20 cellular contexts compared by ENCODE assay signal in genomic region chr10:3418901-3419300, GRCh38.
A peak's percentile ranks its signal among the peaks of the same experiment; 100 is the strongest.
DNase-seq lines count a peak whose midpoint lies in the region; ATAC-seq and TF ChIP-seq lines count a peak whose summit lies in the region.
"Had no signal": no experiment of that assay in that cellular context is flagged by ENCODE, and none has a peak within 500 bp of the region (broad histone marks: within the 10 kb centered on the region; RNA-seq: fewer than 3 reads in every experiment).

No MANE protein-coding gene starts in this region.

- no peaks in the 10 kb centered on the region for H3K9me3 Mint-ChIP-seq in activated naive CD8-positive, alpha-beta T cell treated with anti-CD3 and anti-CD28 coated beads, Interleukin-2, amount 50 U/mL, for 24 hours
- no peaks in the 10 kb centered on the region for H3K9me3 Mint-ChIP-seq in naive thymus-derived CD8-positive, alpha-beta T cell
- H3K9me3 Mint-ChIP-seq: CD14-positive monocyte; CD4-positive, alpha-beta memory T cell had no signal

- ATAC-seq in Right ventricle myocardium inferior (no peak), Right ventricle myocardium superior (ENCODE audit: poor library complexity) (no peak), thoracic aorta (ENCODE audit: insufficient number of reproducible peaks, low FRiP score, low read depth) (no peak), GM18861 (IDR thresholded peaks at IDR 0.05; ENCODE audit: unreplicated experiment) (no peak)
- ATAC-seq in activated naive CD8-positive, alpha-beta T cell treated with anti-CD3 and anti-CD28 coated beads, Interleukin-2, amount 50 U/mL, for 24 hours: no peak
- no peak for ATAC-seq in naive thymus-derived CD8-positive, alpha-beta T cell
- ATAC-seq: A549, GM12878, HepG2 had no signal

- intact Hi-C loops in Right ventricle myocardium inferior (cut with DNase I) (no loop called here), Right ventricle myocardium superior (cut with DNase I) (no loop called here)

- peaks cover 11% of the 10 kb centered on the region for H3K27me3 Mint-ChIP-seq in activated naive CD8-positive, alpha-beta T cell treated with anti-CD3 and anti-CD28 coated beads, Interleukin-2, amount 50 U/mL, for 24 hours
- peaks cover 4 to 25% (median 19%) of the 10 kb centered on the region in 5 donors for H3K27me3 Mint-ChIP-seq in naive thymus-derived CD8-positive, alpha-beta T cell
- H3K27me3 Mint-ChIP-seq: CD4-positive, alpha-beta memory T cell had no signal

- H3K9me3 ChIP-seq in osteoblast (ENCODE audit: low read depth, low read length) (no peaks in the 10 kb centered on the region), thoracic aorta (no peaks in the 10 kb centered on the region)
- H3K9me3 ChIP-seq: A549, BLaER1, HAP-1 had no signal

- POLR2A ChIA-PET in naive thymus-derived CD8-positive, alpha-beta T cell (lab: Charles Lee): no interaction called here

- no peaks in the 10 kb centered on the region for H3K36me3 Mint-ChIP-seq in activated naive CD8-positive, alpha-beta T cell treated with anti-CD3 and anti-CD28 coated beads, Interleukin-2, amount 50 U/mL, for 24 hours (ENCODE audit: low read depth)
- H3K36me3 Mint-ChIP-seq in naive thymus-derived CD8-positive, alpha-beta T cell: no peaks in the 10 kb centered on the region
- H3K36me3 Mint-ChIP-seq: CD14-positive monocyte; CD4-positive, alpha-beta memory T cell had no signal

- H3K4me1 ChIP-seq in osteoblast (ENCODE audit: insufficient read depth, low read length): no peaks in the 10 kb centered on the region
- H3K4me1 ChIP-seq in thoracic aorta (ENCODE audit: control insufficient read depth in 1 of 2, low read depth in 2 of 2): peaks cover 4 to 13% of the 10 kb centered on the region in 2 donors
- H3K4me1 ChIP-seq: A549, HAP-1 had no signal

- H3K27me3 ChIP-seq in osteoblast (ENCODE audit: insufficient read depth, low read length): peaks cover 17% of the 10 kb centered on the region
- H3K27me3 ChIP-seq in thoracic aorta (replicated peaks; ENCODE audit: insufficient read depth): no peaks in the 10 kb centered on the region
- H3K27me3 ChIP-seq: BLaER1 had no signal

- H2AFZ ChIP-seq in osteoblast (ENCODE audit: low read length): no peak overlapping the region
- H2AFZ ChIP-seq: GM23248 had no signal

- no peak overlapping the region for H3K4me2 ChIP-seq in osteoblast (ENCODE audit: insufficient read depth, low read length)
- H3K4me2 ChIP-seq: A549 had no signal

- no peaks in the 10 kb centered on the region for H4K20me1 ChIP-seq in osteoblast (ENCODE audit: insufficient read depth, low read length)
- H4K20me1 ChIP-seq: BLaER1 had no signal

- no peak overlapping the region for H3K4me3 Mint-ChIP-seq in activated naive CD8-positive, alpha-beta T cell treated with anti-CD3 and anti-CD28 coated beads, Interleukin-2, amount 50 U/mL, for 24 hours
- no peak overlapping the region for H3K4me3 Mint-ChIP-seq in naive thymus-derived CD8-positive, alpha-beta T cell
- H3K4me3 Mint-ChIP-seq: CD14-positive monocyte had no signal

- DNase-seq in Right ventricle myocardium inferior (ENCODE audit: missing footprints) (peak; percentile 48), Right ventricle myocardium superior (no peak), osteoblast (ENCODE audit: insufficient read length, low spot score, missing footprints) (peak; percentile 32), thoracic aorta (ENCODE audit: low spot score) (no peak)
- no peak for DNase-seq in activated naive CD8-positive, alpha-beta T cell treated with anti-CD3 and anti-CD28 coated beads, Interleukin-2, amount 50 U/mL, for 24 hours
- DNase-seq in naive thymus-derived CD8-positive, alpha-beta T cell: no peak
- DNase-seq: CD4-positive, alpha-beta memory T cell; DMS 273 treated with DMSO at 0.1 percent for 48 hours; DMS53; DND-41; EL; GM23248 had no signal

- H3K27ac ChIP-seq in osteoblast (ENCODE audit: low read depth, low read length): no peak overlapping the region
- peak overlapping the region; percentile 8 to 61 for H3K27ac ChIP-seq in thoracic aorta
- H3K27ac ChIP-seq: 22Rv1, A549, BLaER1, GM23248 had no signal

- no peaks in the 10 kb centered on the region for H3K36me3 ChIP-seq in osteoblast (ENCODE audit: insufficient read depth, low read length)
- H3K36me3 ChIP-seq in thoracic aorta: no peaks in the 10 kb centered on the region
- H3K36me3 ChIP-seq: BLaER1, HAP-1 had no signal

- H3K4me1 Mint-ChIP-seq in activated naive CD8-positive, alpha-beta T cell treated with anti-CD3 and anti-CD28 coated beads, Interleukin-2, amount 50 U/mL, for 24 hours: peaks cover 11% of the 10 kb centered on the region
- H3K4me1 Mint-ChIP-seq in naive thymus-derived CD8-positive, alpha-beta T cell: peaks cover 5 to 13% (median 10%) of the 10 kb centered on the region in 4 donors

- TF ChIP-seq CTCF in osteoblast (IDR thresholded peaks at IDR 0.05; ENCODE audit: extremely low read depth, low read depth, low read length): no peak
- no peak for TF ChIP-seq CTCF in thoracic aorta (IDR thresholded peaks at IDR 0.05)

- H3K27ac Mint-ChIP-seq in activated naive CD8-positive, alpha-beta T cell treated with anti-CD3 and anti-CD28 coated beads, Interleukin-2, amount 50 U/mL, for 24 hours: no peak overlapping the region
- H3K27ac Mint-ChIP-seq in naive thymus-derived CD8-positive, alpha-beta T cell: peak overlapping the region in 1 of 10 donors; percentile 20
- H3K27ac Mint-ChIP-seq: CD14-positive monocyte had no signal

- H3K4me3 ChIP-seq in osteoblast (ENCODE audit: insufficient read depth, low read length) (no peak overlapping the region), thoracic aorta (peak overlapping the region; percentile 5)
- H3K4me3 ChIP-seq: A549, BLaER1, GM12878, GM23248, HAP-1 had no signal

- H3K79me2 ChIP-seq in osteoblast (ENCODE audit: insufficient read depth, low read length): no peaks in the 10 kb centered on the region

Comparison
In these comparisons a context has a peak if more than half of its experiments do, and no peak if none do; other contexts are left out.
1. DNase-seq: peak in Right ventricle myocardium inferior (single experiment) and osteoblast (single experiment); none in Right ventricle myocardium superior (single experiment), thoracic aorta (single experiment), activated naive CD8-positive, alpha-beta T cell treated with anti-CD3 and anti-CD28 coated beads, Interleukin-2, amount 50 U/mL, for 24 hours (single experiment) and naive thymus-derived CD8-positive, alpha-beta T cell (0 of 10).